Comparison of ENCODE assay signal across 8 cellular contexts in genomic region chr4:114807759-114808404, GRCh38.
DNase-seq lines count a peak whose midpoint lies in the region; ATAC-seq, FAIRE-seq and TF ChIP-seq lines count a peak whose summit lies in the region.

No MANE protein-coding gene starts in this region.

- H3K9me2 ChIP-seq in Loucy (replicated peaks; ENCODE audit: low read depth, low read length): no peaks in the 10 kb centered on the region

- no peak overlapping the region for H3K9ac ChIP-seq in Loucy (ENCODE audit: low read depth, low read length, poor library complexity, severe bottlenecking)

- TF ChIP-seq CTCF in Loucy (conservative IDR thresholded peaks at IDR 0.05; ENCODE audit: low read length): peak; percentile 97

- peak; percentile 92 for FAIRE-seq in GM12892 (lab: Jason Lieb, UNC)

- no peaks in the 10 kb centered on the region for H3K9me3 Mint-ChIP-seq in activated T-helper 1 cell treated with anti-CD3 and anti-CD28 coated beads, Interleukin-12 subunit alpha, Interleukin-12 subunit beta, Interleukin-2, Interleukin-4 antibody, amounts not matched to agents 30 ng/mL and 10 ng/mL and 1 ng/mL, durations not matched to agents 14 hours and 24 hours and 36 hours

- DNase-seq in AG08396 (ENCODE audit: low spot score) (peak; percentile 41), GM12892 (ENCODE audit: insufficient read length) (peak; percentile 14), iPS DF 19.7 (ENCODE audit: low read depth, low spot score) (peak; percentile 40), mucosa of gallbladder (ENCODE audit: low spot score) (no peak)
- peak; percentile 1 for DNase-seq in activated T-helper 1 cell treated with anti-CD3 and anti-CD28 coated beads, Interleukin-12 subunit alpha, Interleukin-12 subunit beta, Interleukin-2, Interleukin-4 antibody, amounts not matched to agents 30 ng/mL and 10 ng/mL and 1 ng/mL, durations not matched to agents 14 hours and 24 hours and 36 hours (ENCODE audit: low spot score)
- DNase-seq in stimulated activated CD8-positive, alpha-beta memory T cell treated with anti-CD3 and anti-CD28 coated beads, Interleukin-12 subunit alpha, Interleukin-12 subunit beta, amount 100 ng/mL, for 24 hours (ENCODE audit: extremely low read depth): peak; percentile 10

- H4K20me1 ChIP-seq in Loucy (ENCODE audit: insufficient read depth, low read length, poor library complexity, severe bottlenecking): no peaks in the 10 kb centered on the region

- no peaks in the 10 kb centered on the region for H3F3A ChIP-seq in Loucy (ENCODE audit: low read depth)

- no peaks in the 10 kb centered on the region for H3K9me3 ChIP-seq in Loucy (ENCODE audit: insufficient read depth, low read depth, low read length)

- peak; percentile 98 for ATAC-seq in HG02571 (IDR thresholded peaks at IDR 0.05; ENCODE audit: unreplicated experiment)

- no peaks in the 10 kb centered on the region for H3K4me1 ChIP-seq in Loucy (ENCODE audit: insufficient read depth, low read length, poor library complexity, severe bottlenecking)

- H3K36me3 ChIP-seq in Loucy (ENCODE audit: insufficient read depth, low read length): no peaks in the 10 kb centered on the region

- H3K4me3 Mint-ChIP-seq in activated T-helper 1 cell treated with anti-CD3 and anti-CD28 coated beads, Interleukin-12 subunit alpha, Interleukin-12 subunit beta, Interleukin-2, Interleukin-4 antibody, amounts not matched to agents 30 ng/mL and 10 ng/mL and 1 ng/mL, durations not matched to agents 14 hours and 24 hours and 36 hours: no peak overlapping the region

- H2AFZ ChIP-seq in Loucy (ENCODE audit: low read length): peak overlapping the region; percentile 0; the same call in 1 of the 2 replicates

- no peak overlapping the region for H3K27ac Mint-ChIP-seq in activated T-helper 1 cell treated with anti-CD3 and anti-CD28 coated beads, Interleukin-12 subunit alpha, Interleukin-12 subunit beta, Interleukin-2, Interleukin-4 antibody, amounts not matched to agents 30 ng/mL and 10 ng/mL and 1 ng/mL, durations not matched to agents 14 hours and 24 hours and 36 hours

- H3K4me3 ChIP-seq in Loucy (ENCODE audit: low read length, poor library complexity, severe bottlenecking): no peak overlapping the region

- H3K4me2 ChIP-seq in Loucy (ENCODE audit: low read depth, low read length, poor library complexity, severe bottlenecking): no peak overlapping the region

- H3K27me3 ChIP-seq in Loucy (ENCODE audit: insufficient read depth, low read length, poor library complexity, severe bottlenecking): no peaks in the 10 kb centered on the region

- no peaks in the 10 kb centered on the region for H3K4me1 Mint-ChIP-seq in activated T-helper 1 cell treated with anti-CD3 and anti-CD28 coated beads, Interleukin-12 subunit alpha, Interleukin-12 subunit beta, Interleukin-2, Interleukin-4 antibody, amounts not matched to agents 30 ng/mL and 10 ng/mL and 1 ng/mL, durations not matched to agents 14 hours and 24 hours and 36 hours (ENCODE audit: low read depth)

- no peaks in the 10 kb centered on the region for H3K79me2 ChIP-seq in Loucy (ENCODE audit: insufficient read depth, low read length)

- TF ChIP-seq POLR2A in GM12892 (IDR thresholded peaks at IDR 0.05; ENCODE audit: low read depth, low read length): no peak

- intact Hi-C loops in activated T-helper 1 cell treated with anti-CD3 and anti-CD28 coated beads, Interleukin-12 subunit alpha, Interleukin-12 subunit beta, Interleukin-2, Interleukin-4 antibody, amounts not matched to agents 30 ng/mL and 10 ng/mL and 1 ng/mL, durations not matched to agents 14 hours and 24 hours and 36 hours (cut with micrococcal nuclease): no loop called here

- H3K27me3 Mint-ChIP-seq in activated T-helper 1 cell treated with anti-CD3 and anti-CD28 coated beads, Interleukin-12 subunit alpha, Interleukin-12 subunit beta, Interleukin-2, Interleukin-4 antibody, amounts not matched to agents 30 ng/mL and 10 ng/mL and 1 ng/mL, durations not matched to agents 14 hours and 24 hours and 36 hours (ENCODE audit: insufficient read depth): no peaks in the 10 kb centered on the region

- H3K36me3 Mint-ChIP-seq in activated T-helper 1 cell treated with anti-CD3 and anti-CD28 coated beads, Interleukin-12 subunit alpha, Interleukin-12 subunit beta, Interleukin-2, Interleukin-4 antibody, amounts not matched to agents 30 ng/mL and 10 ng/mL and 1 ng/mL, durations not matched to agents 14 hours and 24 hours and 36 hours (ENCODE audit: low read depth): no peaks in the 10 kb centered on the region
